10 cellular contexts compared by ENCODE assay signal in genomic region chr2:236530512-236530911, GRCh38.
"Had no signal": no experiment of that assay in that cellular context is flagged by ENCODE, and none has a peak within 500 bp of the region (broad histone marks: within the 10 kb centered on the region; RNA-seq: fewer than 3 reads in every experiment).

No MANE protein-coding gene starts in this region.

- H3K4me2 ChIP-seq: GM23338 had no signal

- DNase-seq: GM23248, GOT3, H7, H9, HFFc6 had no signal

- H3K27ac ChIP-seq: GM23248 had no signal

- H3K9me3 ChIP-seq: HAP-1 had no signal

- H3K36me3 ChIP-seq: HAP-1 had no signal

- H2AFZ ChIP-seq: GM23248, GM23338 had no signal

- FAIRE-seq: H1, H54 had no signal

- H3K4me3 ChIP-seq: GM23248, GM23338, HAP-1 had no signal

- ATAC-seq: GM23338, HCT116 had no signal

- H3K9ac ChIP-seq: GM23248 had no signal

- H3K4me1 ChIP-seq: HAP-1 had no signal
